16 cellular contexts compared by ENCODE assay signal in genomic region chr7:12927635-12928434, GRCh38.
A peak's percentile ranks its signal among the peaks of the same experiment; 100 is the strongest.
DNase-seq lines count a peak whose midpoint lies in the region; ATAC-seq, FAIRE-seq and TF ChIP-seq lines count a peak whose summit lies in the region.
"Had no signal": no experiment of that assay in that cellular context is flagged by ENCODE, and none has a peak within 500 bp of the region (broad histone marks: within the 10 kb centered on the region; RNA-seq: fewer than 3 reads in every experiment).

No MANE protein-coding gene starts in this region.

- no peaks in the 10 kb centered on the region for H4K20me1 ChIP-seq in smooth muscle cell (ENCODE audit: low read depth)

- peak; percentile 72 for FAIRE-seq in H54 (lab: Jason Lieb, UNC)

- no peak for ATAC-seq in GM19397 (IDR thresholded peaks at IDR 0.05; ENCODE audit: unreplicated experiment)

- 57% methylated on average over 4 of the region's 4 CpGs for WGBS in smooth muscle cell (ENCODE audit: low lambda C conversion rate)

- no peak for TF ChIP-seq POLR2A in H54 (IDR thresholded peaks at IDR 0.05; ENCODE audit: low read depth, low read length)

- H3K4me3 ChIP-seq in choroid plexus epithelial cell (ENCODE audit: low read depth, low read length) (no peak overlapping the region), smooth muscle cell (no peak overlapping the region)

- no peaks in the 10 kb centered on the region for H3K9me3 ChIP-seq in smooth muscle cell (replicated peaks; ENCODE audit: low read depth)

- no peak overlapping the region for H3K27ac ChIP-seq in smooth muscle cell (ENCODE audit: low read depth)

- peaks cover 4% of the 10 kb centered on the region for H3F3A ChIP-seq in smooth muscle cell (ENCODE audit: low read depth)

- TF ChIP-seq CTCF in choroid plexus epithelial cell (conservative IDR thresholded peaks at IDR 0.05; ENCODE audit: low read depth, low read length) (no peak), smooth muscle cell (IDR thresholded peaks at IDR 0.05; ENCODE audit: borderline replicate concordance, insufficient read depth, poor library complexity, severe bottlenecking) (no peak)

- H3K36me3 ChIP-seq in smooth muscle cell (ENCODE audit: low read depth): no peaks in the 10 kb centered on the region

- H3K4me1 ChIP-seq in smooth muscle cell (ENCODE audit: low read depth): peaks cover 20% of the 10 kb centered on the region

- no peak overlapping the region for H3K9ac ChIP-seq in smooth muscle cell (ENCODE audit: low read depth)

- no peak overlapping the region for H3K4me2 ChIP-seq in smooth muscle cell

- H2AFZ ChIP-seq in smooth muscle cell (ENCODE audit: low read depth): peak overlapping the region; percentile 49

- H3K79me2 ChIP-seq in smooth muscle cell (ENCODE audit: low read depth): no peaks in the 10 kb centered on the region

- H3K27me3 ChIP-seq in smooth muscle cell (ENCODE audit: low read depth): no peaks in the 10 kb centered on the region

- no peak for DNase-seq in H54 (ENCODE audit: insufficient read length, low spot score)
- peak; percentile 59 for DNase-seq in NCI-H2227 (lab: John Stamatoyannopoulos, UW; ENCODE audit: unreplicated experiment)
- DNase-seq in choroid plexus epithelial cell (ENCODE audit: low read depth): peak; percentile 6
- no peak for DNase-seq in smooth muscle cell (lab: John Stamatoyannopoulos, UW; ENCODE audit: unreplicated experiment)
- DNase-seq in stimulated activated naive CD4-positive, alpha-beta T cell (lab: John Stamatoyannopoulos, UW): no peak
- DNase-seq in SKM-1 (lab: John Stamatoyannopoulos, UW; ENCODE audit: unreplicated experiment): no peak
- DNase-seq: CD4-positive, alpha-beta T cell; DND-41; GDM1; GOT3; HFFc6; NCI-H1092; NCI-H187; NCI-H2171; NCI-H510A had no signal

Comparison
In these comparisons a context has a peak if more than half of its experiments do, and no peak if none do; other contexts are left out.
1. DNase-seq: peak in NCI-H2227 (single experiment) and choroid plexus epithelial cell (single experiment); none in H54 (single experiment), smooth muscle cell (single experiment), stimulated activated naive CD4-positive, alpha-beta T cell (0 of 6) and SKM-1 (single experiment).